Comparison of ENCODE assay signal across 13 cellular contexts in genomic region chr11:44609783-44610155, GRCh38. TPM values are rescaled to one million over a fixed set of nuclear protein-coding genes. Genes with fewer than 3 reads are reported as not detected.
DNase-seq lines count a peak whose midpoint lies in the region; ATAC-seq and TF ChIP-seq lines count a peak whose summit lies in the region.
"Had no signal": no experiment of that assay in that cellular context is flagged by ENCODE, and none has a peak within 500 bp of the region (broad histone marks: within the 10 kb centered on the region; RNA-seq: fewer than 3 reads in every experiment).

No MANE protein-coding gene starts in this region.

- in situ Hi-C loops in IMR-90 (cut with MboI; ENCODE audit: low sequenced_read_pairs), result loop anchor here (5.0 kb wide), 1 partner anchor 47 kb away; no protein-coding TSS in a partner anchor

- POLR2A ChIA-PET in IMR-90 (lab: Charles Lee; ENCODE audit: unreplicated experiment), result no interaction called here

- no peak overlapping the region for H3K18ac ChIP-seq in IMR-90 (ENCODE audit: low read depth, low read length)

- no peaks in the 10 kb centered on the region for H3K9me3 Mint-ChIP-seq in CD4-positive, CD25-positive, alpha-beta regulatory T cell
- no peaks in the 10 kb centered on the region for H3K9me3 Mint-ChIP-seq in activated naive CD8-positive, alpha-beta T cell treated with anti-CD3 and anti-CD28 coated beads, Interleukin-2, amount 50 U/mL, for 24 hours
- H3K9me3 Mint-ChIP-seq in natural killer cell treated with Interleukin-12 subunit alpha and Interleukin-12 subunit beta and Interleukin-15 and Interleukin-18, amount 100 ng/mL, for 72 hours, result no peaks in the 10 kb centered on the region

- peaks cover 11 to 60% (median 32%) of the 10 kb centered on the region in 4 donors for H3K4me1 Mint-ChIP-seq in CD4-positive, CD25-positive, alpha-beta regulatory T cell
- H3K4me1 Mint-ChIP-seq in activated naive CD8-positive, alpha-beta T cell treated with anti-CD3 and anti-CD28 coated beads, Interleukin-2, amount 50 U/mL, for 24 hours, result peaks cover 96% of the 10 kb centered on the region
- H3K4me1 Mint-ChIP-seq in natural killer cell treated with Interleukin-12 subunit alpha and Interleukin-12 subunit beta and Interleukin-15 and Interleukin-18, amount 100 ng/mL, for 72 hours (ENCODE audit: low read depth in 2 of 2), result peaks cover 21 to 34% of the 10 kb centered on the region in 2 donors

- ATAC-seq in CD4-positive, CD25-positive, alpha-beta regulatory T cell (ENCODE audit: low read depth in 2 of 2), result no peak
- no peak for ATAC-seq in IMR-90 (ENCODE audit: low read depth)
- ATAC-seq in activated naive CD8-positive, alpha-beta T cell treated with anti-CD3 and anti-CD28 coated beads, Interleukin-2, amount 50 U/mL, for 24 hours, result no peak
- no peak for ATAC-seq in natural killer cell treated with Interleukin-12 subunit alpha and Interleukin-12 subunit beta and Interleukin-15 and Interleukin-18, amount 100 ng/mL, for 72 hours

- H3K4me1 ChIP-seq in CD4-positive, CD25-positive, alpha-beta regulatory T cell (ENCODE audit: control insufficient read depth, insufficient read depth, low read length, poor library complexity, severe bottlenecking), result peaks cover 56% of the 10 kb centered on the region
- peaks cover 24% of the 10 kb centered on the region for H3K4me1 ChIP-seq in IMR-90 (ENCODE audit: control insufficient read depth, insufficient read depth, low read length)
- H3K4me1 ChIP-seq: adrenal gland, parathyroid adenoma had no signal

- H2BK120ac ChIP-seq in IMR-90 (ENCODE audit: low read depth, low read length), result peak overlapping the region; percentile 64

- intact Hi-C loops in IMR-90 (cut with micrococcal nuclease), result loop anchor here (2.0 to 10.0 kb wide), 2 partner anchors 45 to 515 kb away; partner anchors contain the start of genes CD82 and EXT2

- no peak overlapping the region for H2AK9ac ChIP-seq in IMR-90 (replicated peaks; ENCODE audit: low read depth, low read length, poor library complexity)

- H3K9ac ChIP-seq in IMR-90 (ENCODE audit: low read depth, low read length), result no peak overlapping the region
- H3K9ac ChIP-seq: parathyroid adenoma had no signal

- peaks cover 0 to 4% of the 10 kb centered on the region in 2 experiments; a peak in 1 of 4 replicates for H3K79me1 ChIP-seq in IMR-90 (ENCODE audit: low read depth in 1 of 2, low read length in 2 of 2)

- H3K36me3 ChIP-seq in CD4-positive, CD25-positive, alpha-beta regulatory T cell (ENCODE audit: control insufficient read depth, insufficient read depth, low read length), result peaks cover 23% of the 10 kb centered on the region
- H3K36me3 ChIP-seq in IMR-90 (ENCODE audit: control insufficient read depth, insufficient read depth, low read length), result peaks cover 16% of the 10 kb centered on the region
- H3K36me3 ChIP-seq: adrenal gland, thoracic aorta had no signal

- no peak for TF ChIP-seq RAD21 in IMR-90 (IDR thresholded peaks at IDR 0.05; ENCODE audit: low read length)

- no peak overlapping the region for H4K5ac ChIP-seq in IMR-90 (ENCODE audit: low read depth, low read length)

- H3K4me2 ChIP-seq in IMR-90 (ENCODE audit: low read depth, low read length), result no peak overlapping the region

- H2BK15ac ChIP-seq in IMR-90 (ENCODE audit: low read depth, low read length), result 0 out of 3 replicates have a peak overlapping the region, but pooled peaks have one; percentile 5

- no peak overlapping the region for H2AFZ ChIP-seq in IMR-90 (replicated peaks; ENCODE audit: low read length, poor library complexity)
- H2AFZ ChIP-seq: parathyroid adenoma had no signal

- H4K8ac ChIP-seq in IMR-90 (ENCODE audit: low read depth in 2 of 2, low read length in 2 of 2), result no peak overlapping the region

- BruUV-seq in IMR-90 (replicated peaks; lab: Mats Ljungman, UMichigan), result no TSS peak

- H3K27ac Mint-ChIP-seq in CD4-positive, CD25-positive, alpha-beta regulatory T cell, result peak overlapping the region; percentile 70 to 92 (median 87)
- peak overlapping the region; percentile 93 for H3K27ac Mint-ChIP-seq in activated naive CD8-positive, alpha-beta T cell treated with anti-CD3 and anti-CD28 coated beads, Interleukin-2, amount 50 U/mL, for 24 hours
- peak overlapping the region; percentile 47 to 78 for H3K27ac Mint-ChIP-seq in natural killer cell treated with Interleukin-12 subunit alpha and Interleukin-12 subunit beta and Interleukin-15 and Interleukin-18, amount 100 ng/mL, for 72 hours

- H3K4me3 Mint-ChIP-seq in CD4-positive, CD25-positive, alpha-beta regulatory T cell, result peak overlapping the region; percentile 1 to 79 (median 2)
- peak overlapping the region; percentile 35 for H3K4me3 Mint-ChIP-seq in activated naive CD8-positive, alpha-beta T cell treated with anti-CD3 and anti-CD28 coated beads, Interleukin-2, amount 50 U/mL, for 24 hours
- peak overlapping the region; percentile 9 for H3K4me3 Mint-ChIP-seq in natural killer cell treated with Interleukin-12 subunit alpha and Interleukin-12 subunit beta and Interleukin-15 and Interleukin-18, amount 100 ng/mL, for 72 hours

- H2BK5ac ChIP-seq in IMR-90 (ENCODE audit: low read depth, low read length, poor library complexity, severe bottlenecking), result no peak overlapping the region

- H3K36me3 Mint-ChIP-seq in CD4-positive, CD25-positive, alpha-beta regulatory T cell, result peaks cover 24% of the 10 kb centered on the region
- peaks cover 73% of the 10 kb centered on the region for H3K36me3 Mint-ChIP-seq in activated naive CD8-positive, alpha-beta T cell treated with anti-CD3 and anti-CD28 coated beads, Interleukin-2, amount 50 U/mL, for 24 hours (ENCODE audit: low read depth)
- H3K36me3 Mint-ChIP-seq in natural killer cell treated with Interleukin-12 subunit alpha and Interleukin-12 subunit beta and Interleukin-15 and Interleukin-18, amount 100 ng/mL, for 72 hours, result no peaks in the 10 kb centered on the region

- H2BK20ac ChIP-seq in IMR-90 (ENCODE audit: low read depth, low read length), result 0 out of 2 replicates have a peak overlapping the region, but pooled peaks have one; percentile 35

- CTCF ChIA-PET in IMR-90 (lab: Yijun Ruan, JAX), result interaction anchor here (0.6 to 1.1 kb wide), 3 partner anchors 36 to 476 kb away, joined by 3 read pairs; no protein-coding TSS in a partner anchor

- H3K27me3 ChIP-seq in CD4-positive, CD25-positive, alpha-beta regulatory T cell (ENCODE audit: control insufficient read depth, insufficient read depth, low read length), result no peaks in the 10 kb centered on the region
- H3K27me3 ChIP-seq in IMR-90 (ENCODE audit: control insufficient read depth, insufficient read depth, low read length), result no peaks in the 10 kb centered on the region
- H3K27me3 ChIP-seq: adrenal gland had no signal

- H3K23ac ChIP-seq in IMR-90 (ENCODE audit: low read depth, low read length), result no peak overlapping the region

- 0 out of 2 replicates have a peak overlapping the region, but pooled peaks have one; percentile 0 for H3K14ac ChIP-seq in IMR-90 (replicated peaks; ENCODE audit: low read depth, low read length)

- dilution Hi-C loops in IMR-90 (cut with HindIII; ENCODE audit: low sequenced_read_pairs, unreplicated experiment), result no loop called here

- peaks cover 6% of the 10 kb centered on the region; the same call in 1 of the 2 replicates for H4K20me1 ChIP-seq in IMR-90 (ENCODE audit: insufficient read depth, low read length)

- TF ChIP-seq CTCF in IMR-90 (conservative IDR thresholded peaks at IDR 0.05; ENCODE audit: low read depth, low read length), result no peak

- no peak for DNase-seq in CD4-positive, CD25-positive, alpha-beta regulatory T cell
- DNase-seq in IMR-90 (no peak), midbrain (lab: John Stamatoyannopoulos, UW) (no peak), OCI-M2 (lab: John Stamatoyannopoulos, UW; ENCODE audit: unreplicated experiment) (no peak), HT-29 (ENCODE audit: low spot score) (no peak)
- DNase-seq in activated naive CD8-positive, alpha-beta T cell treated with anti-CD3 and anti-CD28 coated beads, Interleukin-2, amount 50 U/mL, for 24 hours, result no peak
- DNase-seq in natural killer cell treated with Interleukin-12 subunit alpha and Interleukin-12 subunit beta and Interleukin-15 and Interleukin-18, amount 100 ng/mL, for 72 hours (ENCODE audit: low spot score), result no peak
- DNase-seq: adrenal gland, erythroblast, glutamatergic neuron, NCI-H187 had no signal

- peak overlapping the region; percentile 87; the same call in 1 of the 2 replicates for H4K91ac ChIP-seq in IMR-90 (ENCODE audit: insufficient read depth, low read depth, low read length)

- WGBS in IMR-90 (ENCODE audit: extremely low coverage in 2 of 2, insufficient read length in 1 of 2), 2 experiments, result no CpG with 5 or more reads among the region's 3 CpGs

- H3K4me3 ChIP-seq in CD4-positive, CD25-positive, alpha-beta regulatory T cell (ENCODE audit: low read depth, low read length), result no peak overlapping the region
- H3K4me3 ChIP-seq in IMR-90 (ENCODE audit: insufficient read depth, low read depth, low read length), result no peak overlapping the region
- H3K4me3 ChIP-seq: adrenal gland, thoracic aorta had no signal

- peaks cover 20% of the 10 kb centered on the region; the same call in 1 of the 2 replicates for H3K9me1 ChIP-seq in IMR-90 (ENCODE audit: insufficient read depth, low read length)

- no peaks in the 10 kb centered on the region for H3K9me3 ChIP-seq in CD4-positive, CD25-positive, alpha-beta regulatory T cell (ENCODE audit: control insufficient read depth in 2 of 2, low read length in 2 of 2)
- no peaks in the 10 kb centered on the region for H3K9me3 ChIP-seq in IMR-90 (ENCODE audit: control insufficient read depth, insufficient read depth, low read length)
- H3K9me3 ChIP-seq: adrenal gland, thoracic aorta had no signal

- H3K56ac ChIP-seq in IMR-90 (ENCODE audit: extremely low read depth, insufficient read depth, low read length), result no peak overlapping the region

- TF ChIP-seq POLR2A in IMR-90 (IDR thresholded peaks at IDR 0.05; ENCODE audit: low read depth, low read length), result no peak

- H3K4ac ChIP-seq in IMR-90 (ENCODE audit: low read depth, low read length), result peak overlapping the region; percentile 40

- no peaks in the 10 kb centered on the region for H3K27me3 Mint-ChIP-seq in CD4-positive, CD25-positive, alpha-beta regulatory T cell
- no peaks in the 10 kb centered on the region for H3K27me3 Mint-ChIP-seq in activated naive CD8-positive, alpha-beta T cell treated with anti-CD3 and anti-CD28 coated beads, Interleukin-2, amount 50 U/mL, for 24 hours
- H3K27me3 Mint-ChIP-seq in natural killer cell treated with Interleukin-12 subunit alpha and Interleukin-12 subunit beta and Interleukin-15 and Interleukin-18, amount 100 ng/mL, for 72 hours, result no peaks in the 10 kb centered on the region

- peak overlapping the region; percentile 54 for H2AK5ac ChIP-seq in IMR-90 (ENCODE audit: low read depth, low read length)

- H3K27ac ChIP-seq in CD4-positive, CD25-positive, alpha-beta regulatory T cell (ENCODE audit: insufficient read depth, low read length, poor library complexity, severe bottlenecking), result peak overlapping the region; percentile 50
- H3K27ac ChIP-seq in IMR-90 (ENCODE audit: insufficient read depth, low read length), result no peak overlapping the region
- H3K27ac ChIP-seq: adrenal gland, parathyroid adenoma had no signal

RNA-seq across cellular contexts. Expression of gene CD82, which starts 44.3 kb away (rescaled TPM):
- 132 TPM for total RNA-seq in CD4-positive, CD25-positive, alpha-beta regulatory T cell
- 100 to 1,000 TPM in 3 of 4 donors, 10 to 100 TPM in 1; 81.0 to 167 (median 118) TPM for polyA plus RNA-seq in CD4-positive, CD25-positive, alpha-beta regulatory T cell
- 18.9 and 32.8 TPM in 2 replicates for total RNA-seq in IMR-90 (2012; rRNA removed)
- 46.1 and 49.4 TPM in 2 replicates for polyA plus RNA-seq in IMR-90 (2012; rRNA removed)
- polyA plus RNA-seq in IMR-90 (2012; cell fraction: cytosol; rRNA removed), result 45.9 and 112 TPM in 2 replicates
- polyA plus RNA-seq in IMR-90 (2012; cell fraction: nucleus; rRNA removed; ENCODE audit: low replicate concordance), result 14.7 and 27.3 TPM in 2 replicates
- total RNA-seq in natural killer cell treated with Interleukin-12 subunit alpha and Interleukin-12 subunit beta and Interleukin-15 and Interleukin-18, amount 100 ng/mL, for 72 hours, result 100 to 1,000 TPM in 1 of 2 donors, 10 to 100 TPM in 1; 39.3 to 158 TPM
- 159 and 173 TPM in 2 replicates for total RNA-seq in HT-29 (2014; rRNA removed; shearing (Covaris generic))
